ENCODE assay signal across 1 cellular context in genomic region chr1:113929750-113930498, GRCh38.
A peak's percentile ranks its signal among the peaks of the same experiment; 100 is the strongest.
TF ChIP-seq lines count a peak whose summit lies in the region.

No MANE protein-coding gene starts in this region.

TF ChIP-seq in K562, 482 proteins besides CTCF, POLR2A, EP300 and RAD21 (continued from another document and continues in another):
- TF ChIP-seq, protein P1, sequence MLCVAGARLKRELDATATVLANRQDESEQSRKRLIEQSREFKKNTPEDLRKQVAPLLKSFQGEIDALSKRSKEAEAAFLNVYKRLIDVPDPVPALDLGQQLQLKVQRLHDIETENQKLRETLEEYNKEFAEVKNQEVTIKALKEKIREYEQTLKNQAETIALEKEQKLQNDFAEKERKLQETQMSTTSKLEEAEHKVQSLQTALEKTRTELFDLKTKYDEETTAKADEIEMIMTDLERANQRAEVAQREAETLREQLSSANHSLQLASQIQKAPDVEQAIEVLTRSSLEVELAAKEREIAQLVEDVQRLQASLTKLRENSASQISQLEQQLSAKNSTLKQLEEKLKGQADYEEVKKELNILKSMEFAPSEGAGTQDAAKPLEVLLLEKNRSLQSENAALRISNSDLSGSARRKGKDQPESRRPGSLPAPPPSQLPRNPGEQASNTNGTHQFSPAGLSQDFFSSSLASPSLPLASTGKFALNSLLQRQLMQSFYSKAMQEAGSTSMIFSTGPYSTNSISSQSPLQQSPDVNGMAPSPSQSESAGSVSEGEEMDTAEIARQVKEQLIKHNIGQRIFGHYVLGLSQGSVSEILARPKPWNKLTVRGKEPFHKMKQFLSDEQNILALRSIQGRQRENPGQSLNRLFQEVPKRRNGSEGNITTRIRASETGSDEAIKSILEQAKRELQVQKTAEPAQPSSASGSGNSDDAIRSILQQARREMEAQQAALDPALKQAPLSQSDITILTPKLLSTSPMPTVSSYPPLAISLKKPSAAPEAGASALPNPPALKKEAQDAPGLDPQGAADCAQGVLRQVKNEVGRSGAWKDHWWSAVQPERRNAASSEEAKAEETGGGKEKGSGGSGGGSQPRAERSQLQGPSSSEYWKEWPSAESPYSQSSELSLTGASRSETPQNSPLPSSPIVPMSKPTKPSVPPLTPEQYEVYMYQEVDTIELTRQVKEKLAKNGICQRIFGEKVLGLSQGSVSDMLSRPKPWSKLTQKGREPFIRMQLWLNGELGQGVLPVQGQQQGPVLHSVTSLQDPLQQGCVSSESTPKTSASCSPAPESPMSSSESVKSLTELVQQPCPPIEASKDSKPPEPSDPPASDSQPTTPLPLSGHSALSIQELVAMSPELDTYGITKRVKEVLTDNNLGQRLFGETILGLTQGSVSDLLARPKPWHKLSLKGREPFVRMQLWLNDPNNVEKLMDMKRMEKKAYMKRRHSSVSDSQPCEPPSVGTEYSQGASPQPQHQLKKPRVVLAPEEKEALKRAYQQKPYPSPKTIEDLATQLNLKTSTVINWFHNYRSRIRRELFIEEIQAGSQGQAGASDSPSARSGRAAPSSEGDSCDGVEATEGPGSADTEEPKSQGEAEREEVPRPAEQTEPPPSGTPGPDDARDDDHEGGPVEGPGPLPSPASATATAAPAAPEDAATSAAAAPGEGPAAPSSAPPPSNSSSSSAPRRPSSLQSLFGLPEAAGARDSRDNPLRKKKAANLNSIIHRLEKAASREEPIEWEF (CRISPR knock-in tag; IDR thresholded peaks at IDR 0.05) = no peak
- TF ChIP-seq USF1 (CRISPR knock-in tag; IDR thresholded peaks at IDR 0.05) (no peak), TBP (optimal IDR thresholded peaks at IDR 0.05; ENCODE audit: low read depth, low read length) (peak; percentile 0), CBX3 (IDR thresholded peaks at IDR 0.05; ENCODE audit: borderline replicate concordance in 1 of 2, low read length in 2 of 2) (no peak), FOXA1 (IDR thresholded peaks at IDR 0.05; ENCODE audit: borderline replicate concordance) (no peak), MCM5 (IDR thresholded peaks at IDR 0.05; ENCODE audit: low read depth) (no peak), ILF3 (IDR thresholded peaks at IDR 0.05; ENCODE audit: borderline replicate concordance) (0 out of 2 replicates have a peak, but pooled peaks have one; percentile 60), ZNF146 (CRISPR knock-in tag; IDR thresholded peaks at IDR 0.05; ENCODE audit: unreplicated experiment) (no peak), FOXJ2 (tag; IDR thresholded peaks at IDR 0.05) (no peak), ATF4 (CRISPR knock-in tag; IDR thresholded peaks at IDR 0.05) (0 out of 2 replicates have a peak, but pooled peaks have one; percentile 36), GTF2F1 (IDR thresholded peaks at IDR 0.05; ENCODE audit: low read depth, low read length) (no peak), ARHGAP35 (IDR thresholded peaks at IDR 0.05; ENCODE audit: partially characterized antibody) (no peak), SMARCA5 (IDR thresholded peaks at IDR 0.05) (no peak), RBM14 (IDR thresholded peaks at IDR 0.05; ENCODE audit: borderline replicate concordance, insufficient read depth, low read depth, low read length) (0 out of 2 replicates have a peak, but pooled peaks have one; percentile 36), MAFG (tag; conservative IDR thresholded peaks at IDR 0.05) (no peak), ESRRB (CRISPR knock-in tag; IDR thresholded peaks at IDR 0.05; ENCODE audit: borderline replicate concordance) (no peak), POLR2G (IDR thresholded peaks at IDR 0.05; ENCODE audit: low read depth, low read length) (peak; percentile 86), AFF4 (CRISPR knock-in tag; IDR thresholded peaks at IDR 0.05) (no peak), BRD9 (IDR thresholded peaks at IDR 0.05; ENCODE audit: low read depth, partially characterized antibody) (no peak), CHD1 (IDR thresholded peaks at IDR 0.05; ENCODE audit: low read length) (peak; percentile 96), ZNF311 (CRISPR knock-in tag; IDR thresholded peaks at IDR 0.05) (no peak), MAFK (IDR thresholded peaks at IDR 0.05; ENCODE audit: low read length) (no peak), SOX6 (IDR thresholded peaks at IDR 0.05) (no peak), ZKSCAN8 (CRISPR knock-in tag; IDR thresholded peaks at IDR 0.05) (no peak), TAL1 (IDR thresholded peaks at IDR 0.05) (no peak), KLF16 (IDR thresholded peaks at IDR 0.05) (no peak), HDAC3 (IDR thresholded peaks at IDR 0.05; ENCODE audit: borderline replicate concordance, partially characterized antibody) (no peak), CCAR2 (IDR thresholded peaks at IDR 0.05; ENCODE audit: low read depth, low read length) (no peak), ZNF699 (CRISPR knock-in tag; IDR thresholded peaks at IDR 0.05; ENCODE audit: insufficient replicate concordance) (no peak)
- TF ChIP-seq, protein P2, sequence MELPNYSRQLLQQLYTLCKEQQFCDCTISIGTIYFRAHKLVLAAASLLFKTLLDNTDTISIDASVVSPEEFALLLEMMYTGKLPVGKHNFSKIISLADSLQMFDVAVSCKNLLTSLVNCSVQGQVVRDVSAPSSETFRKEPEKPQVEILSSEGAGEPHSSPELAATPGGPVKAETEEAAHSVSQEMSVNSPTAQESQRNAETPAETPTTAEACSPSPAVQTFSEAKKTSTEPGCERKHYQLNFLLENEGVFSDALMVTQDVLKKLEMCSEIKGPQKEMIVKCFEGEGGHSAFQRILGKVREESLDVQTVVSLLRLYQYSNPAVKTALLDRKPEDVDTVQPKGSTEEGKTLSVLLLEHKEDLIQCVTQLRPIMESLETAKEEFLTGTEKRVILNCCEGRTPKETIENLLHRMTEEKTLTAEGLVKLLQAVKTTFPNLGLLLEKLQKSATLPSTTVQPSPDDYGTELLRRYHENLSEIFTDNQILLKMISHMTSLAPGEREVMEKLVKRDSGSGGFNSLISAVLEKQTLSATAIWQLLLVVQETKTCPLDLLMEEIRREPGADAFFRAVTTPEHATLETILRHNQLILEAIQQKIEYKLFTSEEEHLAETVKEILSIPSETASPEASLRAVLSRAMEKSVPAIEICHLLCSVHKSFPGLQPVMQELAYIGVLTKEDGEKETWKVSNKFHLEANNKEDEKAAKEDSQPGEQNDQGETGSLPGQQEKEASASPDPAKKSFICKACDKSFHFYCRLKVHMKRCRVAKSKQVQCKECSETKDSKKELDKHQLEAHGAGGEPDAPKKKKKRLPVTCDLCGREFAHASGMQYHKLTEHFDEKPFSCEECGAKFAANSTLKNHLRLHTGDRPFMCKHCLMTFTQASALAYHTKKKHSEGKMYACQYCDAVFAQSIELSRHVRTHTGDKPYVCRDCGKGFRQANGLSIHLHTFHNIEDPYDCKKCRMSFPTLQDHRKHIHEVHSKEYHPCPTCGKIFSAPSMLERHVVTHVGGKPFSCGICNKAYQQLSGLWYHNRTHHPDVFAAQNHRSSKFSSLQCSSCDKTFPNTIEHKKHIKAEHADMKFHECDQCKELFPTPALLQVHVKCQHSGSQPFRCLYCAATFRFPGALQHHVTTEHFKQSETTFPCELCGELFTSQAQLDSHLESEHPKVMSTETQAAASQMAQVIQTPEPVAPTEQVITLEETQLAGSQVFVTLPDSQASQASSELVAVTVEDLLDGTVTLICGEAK (IDR thresholded peaks at IDR 0.05) = peak; percentile 29; the same call in 1 of the 2 replicates
- TF ChIP-seq, protein P2 (CRISPR knock-in tag; IDR thresholded peaks at IDR 0.05) = no peak
- TF ChIP-seq, protein P3, sequence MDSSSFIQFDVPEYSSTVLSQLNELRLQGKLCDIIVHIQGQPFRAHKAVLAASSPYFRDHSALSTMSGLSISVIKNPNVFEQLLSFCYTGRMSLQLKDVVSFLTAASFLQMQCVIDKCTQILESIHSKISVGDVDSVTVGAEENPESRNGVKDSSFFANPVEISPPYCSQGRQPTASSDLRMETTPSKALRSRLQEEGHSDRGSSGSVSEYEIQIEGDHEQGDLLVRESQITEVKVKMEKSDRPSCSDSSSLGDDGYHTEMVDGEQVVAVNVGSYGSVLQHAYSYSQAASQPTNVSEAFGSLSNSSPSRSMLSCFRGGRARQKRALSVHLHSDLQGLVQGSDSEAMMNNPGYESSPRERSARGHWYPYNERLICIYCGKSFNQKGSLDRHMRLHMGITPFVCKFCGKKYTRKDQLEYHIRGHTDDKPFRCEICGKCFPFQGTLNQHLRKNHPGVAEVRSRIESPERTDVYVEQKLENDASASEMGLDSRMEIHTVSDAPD (CRISPR knock-in tag; IDR thresholded peaks at IDR 0.05) = no peak
- TF ChIP-seq, protein P4, sequence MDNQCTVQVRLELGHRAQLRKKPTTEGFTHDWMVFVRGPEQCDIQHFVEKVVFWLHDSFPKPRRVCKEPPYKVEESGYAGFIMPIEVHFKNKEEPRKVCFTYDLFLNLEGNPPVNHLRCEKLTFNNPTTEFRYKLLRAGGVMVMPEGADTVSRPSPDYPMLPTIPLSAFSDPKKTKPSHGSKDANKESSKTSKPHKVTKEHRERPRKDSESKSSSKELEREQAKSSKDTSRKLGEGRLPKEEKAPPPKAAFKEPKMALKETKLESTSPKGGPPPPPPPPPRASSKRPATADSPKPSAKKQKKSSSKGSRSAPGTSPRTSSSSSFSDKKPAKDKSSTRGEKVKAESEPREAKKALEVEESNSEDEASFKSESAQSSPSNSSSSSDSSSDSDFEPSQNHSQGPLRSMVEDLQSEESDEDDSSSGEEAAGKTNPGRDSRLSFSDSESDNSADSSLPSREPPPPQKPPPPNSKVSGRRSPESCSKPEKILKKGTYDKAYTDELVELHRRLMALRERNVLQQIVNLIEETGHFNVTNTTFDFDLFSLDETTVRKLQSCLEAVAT (IDR thresholded peaks at IDR 0.05) = peak; percentile 4 to 54; a peak in 2 of 4 replicates
- TF ChIP-seq, protein P5, sequence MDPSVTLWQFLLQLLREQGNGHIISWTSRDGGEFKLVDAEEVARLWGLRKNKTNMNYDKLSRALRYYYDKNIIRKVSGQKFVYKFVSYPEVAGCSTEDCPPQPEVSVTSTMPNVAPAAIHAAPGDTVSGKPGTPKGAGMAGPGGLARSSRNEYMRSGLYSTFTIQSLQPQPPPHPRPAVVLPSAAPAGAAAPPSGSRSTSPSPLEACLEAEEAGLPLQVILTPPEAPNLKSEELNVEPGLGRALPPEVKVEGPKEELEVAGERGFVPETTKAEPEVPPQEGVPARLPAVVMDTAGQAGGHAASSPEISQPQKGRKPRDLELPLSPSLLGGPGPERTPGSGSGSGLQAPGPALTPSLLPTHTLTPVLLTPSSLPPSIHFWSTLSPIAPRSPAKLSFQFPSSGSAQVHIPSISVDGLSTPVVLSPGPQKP (CRISPR knock-in tag; IDR thresholded peaks at IDR 0.05) = no peak
